In the genomic region with DNA sequence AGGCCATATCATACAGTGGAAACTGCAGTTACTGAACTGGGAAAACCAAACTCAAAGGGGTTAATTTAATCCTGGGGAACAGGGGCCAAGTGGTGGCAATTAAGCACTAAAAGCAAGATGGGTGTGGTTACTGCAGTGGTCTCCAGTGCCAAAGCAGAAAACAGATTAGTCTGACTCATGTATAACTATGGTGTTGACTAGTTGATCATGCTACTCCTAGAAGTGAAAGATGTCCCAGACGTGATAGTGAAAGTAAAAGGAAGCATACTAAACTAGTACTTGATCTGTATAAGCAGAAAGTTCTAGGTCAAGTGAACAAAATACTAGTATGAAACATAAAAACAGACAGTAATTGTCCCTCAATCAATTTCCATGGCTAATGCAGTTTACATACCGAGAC, we compare ENCODE assay signal across 22 cellular contexts.
"Had no signal": no experiment of that assay in that cellular context is flagged by ENCODE, and none has a peak within 500 bp of the region (broad histone marks: within the 10 kb centered on the region; RNA-seq: fewer than 3 reads in every experiment).

No MANE protein-coding gene starts in this region.

- H3K27me3 ChIP-seq: right lobe of liver, stomach, suprapubic skin, transverse colon had no signal

- DNase-seq: activated CD4-positive, alpha-beta T cell treated with anti-CD3 and anti-CD28 coated beads, Interleukin-2, amount 10 ng/mL, durations not matched to agents 24 days and 14 days; activated CD8-positive, alpha-beta memory T cell treated with anti-CD3 and anti-CD28 coated beads, Interleukin-2, amount 10 ng/mL, durations not matched to agents 7 days and 5 days; activated CD8-positive, alpha-beta T cell treated with anti-CD3 and anti-CD28 coated beads for 36 hours; activated effector memory CD4-positive, alpha-beta T cell treated with anti-CD3 and anti-CD28 coated beads, Interleukin-2, amount 50 U/mL, for 16 hours; activated naive CD4-positive, alpha-beta T cell treated with anti-CD3 and anti-CD28 coated beads, Interleukin-2, amount 50 U/mL, for 16 hours; activated naive CD8-positive, alpha-beta T cell treated with anti-CD3 and anti-CD28 coated beads, Interleukin-2, amount 50 U/mL, for 24 hours; activated T-cell treated with anti-CD3 and anti-CD28 coated beads for 4 hours; aorta; effector CD4-positive, alpha-beta T cell; kidney; lower lobe of right lung; naive thymus-derived CD4-positive, alpha-beta T cell; occipital lobe; right lobe of liver; stimulated activated CD4-positive, alpha-beta T cell treated with anti-CD3 and anti-CD28 coated beads, Interleukin-2, amount 100 ng/mL, for 24 hours; stomach; transverse colon had no signal

- H3K4me1 ChIP-seq: lower lobe of right lung, right lobe of liver, stomach, suprapubic skin, transverse colon had no signal

- FAIRE-seq: endometrium, kidney, urothelium cell line had no signal

- ATAC-seq: activated CD8-positive, alpha-beta memory T cell treated with anti-CD3 and anti-CD28 coated beads, Interleukin-2, amount 10 ng/mL, durations not matched to agents 7 days and 5 days; activated CD8-positive, alpha-beta T cell treated with anti-CD3 and anti-CD28 coated beads for 36 hours; activated naive CD8-positive, alpha-beta T cell treated with anti-CD3 and anti-CD28 coated beads, Interleukin-2, amount 50 U/mL, for 24 hours; lower lobe of right lung; naive thymus-derived CD4-positive, alpha-beta T cell; stimulated activated memory B cell treated with anti-CD40 and anti-IgM and Interleukin-4, amounts not matched to agents 10 μg/mL and 1 μg/mL and 100 μg/mL, for 72 hours had no signal

- H3K27ac ChIP-seq: lower lobe of right lung, right lobe of liver, skin epidermis, stomach, suprapubic skin, transverse colon had no signal

- H3K4me3 ChIP-seq: lower lobe of right lung, right lobe of liver, skin epidermis, stomach, suprapubic skin, transverse colon had no signal

- H3K36me3 ChIP-seq: lower lobe of right lung, right lobe of liver, stomach, suprapubic skin, transverse colon had no signal

- H3K9me3 ChIP-seq: lower lobe of right lung, right lobe of liver, stomach, suprapubic skin, transverse colon had no signal
